18 cellular contexts compared by ENCODE assay signal in genomic region chr3:169455472-169455871, GRCh38.
A peak's percentile ranks its signal among the peaks of the same experiment; 100 is the strongest.
DNase-seq lines count a peak whose midpoint lies in the region; ATAC-seq and TF ChIP-seq lines count a peak whose summit lies in the region.
"Had no signal": no experiment of that assay in that cellular context is flagged by ENCODE, and none has a peak within 500 bp of the region (broad histone marks: within the 10 kb centered on the region; RNA-seq: fewer than 3 reads in every experiment).

No MANE protein-coding gene starts in this region.

- no peak for DNase-seq in left ventricle myocardium inferior
- no peak for DNase-seq in cardiac septum (ENCODE audit: low spot score)
- DNase-seq in PC-9, result no peak
- peak; percentile 68 for DNase-seq in epithelial cell of prostate (ENCODE audit: low read depth, low spot score)
- no peak for DNase-seq in ACHN
- DNase-seq: Caco-2; CD4-positive, CD25-positive, alpha-beta regulatory T cell; DMS53; NCI-H1048; NCI-H146; NCI-H2081; NCI-H345; SHP77 had no signal

- H3F3A ChIP-seq in PC-9 (ENCODE audit: insufficient read depth, low read depth), result no peaks in the 10 kb centered on the region; the same call in 1 of the 2 replicates

- no peaks in the 10 kb centered on the region for H3K79me2 ChIP-seq in PC-9 (ENCODE audit: low read depth)

- intact Hi-C loops in left ventricle myocardium inferior (cut with micrococcal nuclease) (no loop called here), cardiac septum (cut with DNase I) (loop anchor here (10.0 kb wide), 1 partner anchor 301 kb away; no protein-coding TSS in a partner anchor), PC-9 (cut with micrococcal nuclease; ENCODE audit: unreplicated experiment) (no loop called here)

- POLR2A ChIA-PET in PC-9 (lab: Charles Lee; ENCODE audit: unreplicated experiment), result no interaction called here

- TF ChIP-seq CTCF in left ventricle myocardium inferior (IDR thresholded peaks at IDR 0.05; ENCODE audit: borderline replicate concordance) (no peak), PC-9 (conservative IDR thresholded peaks at IDR 0.05) (no peak)

- no peaks in the 10 kb centered on the region for H3K27me3 ChIP-seq in left ventricle myocardium inferior (ENCODE audit: low read depth)
- no peaks in the 10 kb centered on the region for H3K27me3 ChIP-seq in PC-9 (ENCODE audit: insufficient read depth, low read depth)

- H3K9me3 ChIP-seq in left ventricle myocardium inferior (replicated peaks) (no peaks in the 10 kb centered on the region), PC-9 (ENCODE audit: insufficient read depth, low read depth) (no peaks in the 10 kb centered on the region)
- H3K9me3 ChIP-seq: Caco-2 had no signal

- H3K36me3 ChIP-seq in left ventricle myocardium inferior (no peaks in the 10 kb centered on the region), PC-9 (ENCODE audit: low read depth) (no peaks in the 10 kb centered on the region), urinary bladder (ENCODE audit: insufficient read depth) (no peaks in the 10 kb centered on the region)

- in situ Hi-C loops in ACHN (cut with HindIII; ENCODE audit: low pct_ligation_motif_present, low pct_unique_long_range_greater_than_20kb, low sequenced_read_pairs), result no loop called here

- H3K9me2 ChIP-seq in PC-9 (ENCODE audit: insufficient read depth), result no peaks in the 10 kb centered on the region

- CTCF ChIA-PET in PC-9 (lab: Charles Lee), result no interaction called here

- H3K4me3 ChIP-seq in left ventricle myocardium inferior, result no peak overlapping the region
- no peak overlapping the region for H3K4me3 ChIP-seq in PC-9
- no peak overlapping the region for H3K4me3 ChIP-seq in urinary bladder (ENCODE audit: low read depth, low read length)

- peaks cover 27% of the 10 kb centered on the region for H3K4me1 ChIP-seq in left ventricle myocardium inferior
- H3K4me1 ChIP-seq in PC-9 (replicated peaks; ENCODE audit: insufficient read depth), result peaks cover 9% of the 10 kb centered on the region; the same call in 1 of the 2 replicates
- H3K4me1 ChIP-seq in urinary bladder (ENCODE audit: insufficient read depth), result peaks cover 2% of the 10 kb centered on the region

- no peak for ATAC-seq in HG03460 (IDR thresholded peaks at IDR 0.05; ENCODE audit: unreplicated experiment)
- ATAC-seq: Panc1, SK-N-SH treated with all-trans-retinoic acid at 6 μM for 48 hours had no signal

- no TSS peak for BruUV-seq in PC-9 (replicated peaks; lab: Mats Ljungman, UMichigan)

- no peak overlapping the region for H2AFZ ChIP-seq in PC-9

- H3K4me2 ChIP-seq in PC-9, result no peak overlapping the region
- H3K4me2 ChIP-seq: KMS-11 had no signal

- H4K20me1 ChIP-seq in PC-9 (ENCODE audit: insufficient read depth), result no peaks in the 10 kb centered on the region

- WGBS in urinary bladder, result 82% methylated on average over 1 of the region's 1 CpG

- peak overlapping the region; percentile 57 for H3K27ac ChIP-seq in left ventricle myocardium inferior (replicated peaks)
- peak overlapping the region; percentile 21; the same call in 1 of the 2 replicates for H3K27ac ChIP-seq in PC-9
- peak overlapping the region; percentile 97 for H3K27ac ChIP-seq in epithelial cell of prostate
- H3K27ac ChIP-seq in urinary bladder (ENCODE audit: low read depth), result peak overlapping the region; percentile 10
- H3K27ac ChIP-seq: KMS-11 had no signal

Comparison
In these comparisons a context has a peak if more than half of its experiments do, and no peak if none do; other contexts are left out.
1. H3K27ac ChIP-seq: peak in every context shown above with its lines; median percentile 97 in epithelial cell of prostate; 57 in left ventricle myocardium inferior; 21 in PC-9; 10 in urinary bladder.